11 cellular contexts compared by ENCODE assay signal in genomic region chr15:80996247-80996646, GRCh38. TPM values are rescaled to one million over a fixed set of nuclear protein-coding genes. Genes with fewer than 3 reads are reported as not detected.
A peak's percentile ranks its signal among the peaks of the same experiment; 100 is the strongest.
DNase-seq lines count a peak whose midpoint lies in the region; ATAC-seq and TF ChIP-seq lines count a peak whose summit lies in the region.
"Had no signal": no experiment of that assay in that cellular context is flagged by ENCODE, and none has a peak within 500 bp of the region (broad histone marks: within the 10 kb centered on the region; RNA-seq: fewer than 3 reads in every experiment).

No MANE protein-coding gene starts in this region.

- H2AFZ ChIP-seq in Loucy (ENCODE audit: low read length), result no peak overlapping the region
- H2AFZ ChIP-seq in osteoblast (ENCODE audit: low read length), result no peak overlapping the region

- H3K4me2 ChIP-seq in Loucy (ENCODE audit: low read depth, low read length, poor library complexity, severe bottlenecking) (no peak overlapping the region), osteoblast (ENCODE audit: insufficient read depth, low read length) (no peak overlapping the region)
- H3K4me2 ChIP-seq: BLaER1 had no signal

- H3K9ac ChIP-seq in Loucy (ENCODE audit: low read depth, low read length, poor library complexity, severe bottlenecking), result no peak overlapping the region
- H3K9ac ChIP-seq: BLaER1 had no signal

- ATAC-seq in body of pancreas (no peak), HG02798 (IDR thresholded peaks at IDR 0.05; ENCODE audit: poor library complexity, unreplicated experiment) (no peak), HG03045 (IDR thresholded peaks at IDR 0.05; ENCODE audit: unreplicated experiment) (no peak)

- no peaks in the 10 kb centered on the region for H3K9me3 ChIP-seq in Loucy (ENCODE audit: insufficient read depth, low read depth, low read length)
- H3K9me3 ChIP-seq in body of pancreas, result no peaks in the 10 kb centered on the region
- no peaks in the 10 kb centered on the region for H3K9me3 ChIP-seq in osteoblast (ENCODE audit: low read depth, low read length)

- H3K4me3 ChIP-seq in Loucy (ENCODE audit: low read length, poor library complexity, severe bottlenecking), result no peak overlapping the region
- no peak overlapping the region for H3K4me3 ChIP-seq in body of pancreas
- H3K4me3 ChIP-seq in osteoblast (ENCODE audit: insufficient read depth, low read length), result no peak overlapping the region
- no peak overlapping the region for H3K4me3 ChIP-seq in coronary artery
- H3K4me3 ChIP-seq: BLaER1 had no signal

- TF ChIP-seq CTCF in Loucy (conservative IDR thresholded peaks at IDR 0.05; ENCODE audit: low read length) (peak; percentile 79), body of pancreas (IDR thresholded peaks at IDR 0.05) (peak in 6 of 7 experiments; percentile 20 to 49 (median 36)), osteoblast (IDR thresholded peaks at IDR 0.05; ENCODE audit: extremely low read depth, low read depth, low read length) (peak; percentile 35), coronary artery (IDR thresholded peaks at IDR 0.05) (no peak)

- H3K79me2 ChIP-seq in Loucy (ENCODE audit: insufficient read depth, low read length) (peaks cover 12% of the 10 kb centered on the region; the same call in 1 of the 2 replicates), osteoblast (ENCODE audit: insufficient read depth, low read length) (no peaks in the 10 kb centered on the region)

- H3K36me3 ChIP-seq in Loucy (ENCODE audit: insufficient read depth, low read length) (no peaks in the 10 kb centered on the region), body of pancreas (replicated peaks in 1 of 2; ENCODE audit: insufficient read depth in 1 of 2, low read depth in 2 of 2) (no peaks in the 10 kb centered on the region), osteoblast (ENCODE audit: insufficient read depth, low read length) (no peaks in the 10 kb centered on the region)
- H3K36me3 ChIP-seq: BLaER1 had no signal

- 0 out of 2 replicates have a peak, but pooled peaks cover 4% of the 10 kb centered on the region for H3F3A ChIP-seq in Loucy (ENCODE audit: low read depth)

- H4K20me1 ChIP-seq in Loucy (ENCODE audit: insufficient read depth, low read length, poor library complexity, severe bottlenecking), result no peaks in the 10 kb centered on the region
- no peaks in the 10 kb centered on the region for H4K20me1 ChIP-seq in osteoblast (ENCODE audit: insufficient read depth, low read length)
- H4K20me1 ChIP-seq: BLaER1 had no signal

- DNase-seq in NCI-H748 (lab: John Stamatoyannopoulos, UW; ENCODE audit: unreplicated experiment) (peak; percentile 49), NCI-H748 treated with DMSO at 0.1 percent for 48 hours (lab: John Stamatoyannopoulos, UW) (no peak), body of pancreas (no peak), osteoblast (ENCODE audit: insufficient read length, low spot score, missing footprints) (no peak), coronary artery (ENCODE audit: low spot score) (no peak)
- DNase-seq: activated gamma-delta T cell, NCI-H187 treated with DMSO at 0.1 percent for 48 hours had no signal

- no peaks in the 10 kb centered on the region for H3K9me2 ChIP-seq in Loucy (replicated peaks; ENCODE audit: low read depth, low read length)

- intact Hi-C loops in body of pancreas (cut with DNase I), result no loop called here

- TF ChIP-seq POLR2A in body of pancreas (IDR thresholded peaks at IDR 0.05), result no peak

- H3K27me3 ChIP-seq in Loucy (ENCODE audit: insufficient read depth, low read length, poor library complexity, severe bottlenecking), result no peaks in the 10 kb centered on the region
- no peaks in the 10 kb centered on the region for H3K27me3 ChIP-seq in body of pancreas
- H3K27me3 ChIP-seq in osteoblast (ENCODE audit: insufficient read depth, low read length), result no peaks in the 10 kb centered on the region
- H3K27me3 ChIP-seq: BLaER1 had no signal

- H3K27ac ChIP-seq in body of pancreas, result no peak overlapping the region
- H3K27ac ChIP-seq in osteoblast (ENCODE audit: low read depth, low read length), result no peak overlapping the region
- H3K27ac ChIP-seq in coronary artery, result no peak overlapping the region
- H3K27ac ChIP-seq: BLaER1 had no signal

- peaks cover 17% of the 10 kb centered on the region for H3K4me1 ChIP-seq in Loucy (ENCODE audit: insufficient read depth, low read length, poor library complexity, severe bottlenecking)
- peaks cover 14% of the 10 kb centered on the region for H3K4me1 ChIP-seq in body of pancreas
- H3K4me1 ChIP-seq in osteoblast (ENCODE audit: insufficient read depth, low read length), result peaks cover 8% of the 10 kb centered on the region

- WGBS in body of pancreas, 2 donors, result 100% methylated on average over 1 of the region's 1 CpG

RNA-seq across cellular contexts. Expression of gene TLNRD1, which starts 4.5 kb away (rescaled TPM):
- 10 to 100 TPM; 22.6 to 44.8 TPM for total RNA-seq in body of pancreas
- total RNA-seq in osteoblast, result 7.1 and 7.6 TPM in 2 replicates

RNA-seq across cellular contexts. Expression of gene MESD, which starts 6.6 kb away (rescaled TPM):
- 10 to 100 TPM; 22.3 to 34.6 TPM for total RNA-seq in body of pancreas
- 16.6 and 18.6 TPM in 2 replicates for total RNA-seq in osteoblast
